Comparison of ENCODE assay signal across 11 cellular contexts in genomic region chr20:62374431-62375152, GRCh38. TPM values are rescaled to one million over a fixed set of nuclear protein-coding genes. Genes with fewer than 3 reads are reported as not detected.
DNase-seq lines count a peak whose midpoint lies in the region; ATAC-seq and TF ChIP-seq lines count a peak whose summit lies in the region.
"Had no signal": no experiment of that assay in that cellular context is flagged by ENCODE, and none has a peak within 500 bp of the region (broad histone marks: within the 10 kb centered on the region; RNA-seq: fewer than 3 reads in every experiment).

No MANE protein-coding gene starts in this region.

- no peak overlapping the region for H3K4me2 ChIP-seq in GM23338

- H3K4me1 ChIP-seq in GM23338 (ENCODE audit: insufficient read depth) (peaks cover 24% of the 10 kb centered on the region), RWPE2 (ENCODE audit: insufficient read depth, poor library complexity, severe bottlenecking) (peaks cover 51% of the 10 kb centered on the region)

- H3K79me2 ChIP-seq in GM23338 (replicated peaks; ENCODE audit: insufficient read depth) = no peaks in the 10 kb centered on the region

- H3K4me1 Mint-ChIP-seq in GM23338 = peaks cover 36% of the 10 kb centered on the region
- peaks cover 19% of the 10 kb centered on the region for H3K4me1 Mint-ChIP-seq in glutamatergic neuron (ENCODE audit: low read depth, unreplicated experiment)
- H3K4me1 Mint-ChIP-seq in stimulated activated memory B cell treated with anti-CD40 and anti-IgM and Interleukin-4, amounts not matched to agents 10 μg/mL and 1 μg/mL and 100 μg/mL, for 72 hours = peaks cover 13% of the 10 kb centered on the region
- H3K4me1 Mint-ChIP-seq: immature natural killer cell, natural killer cell had no signal

- H3K4me3 ChIP-seq in GM23338 (no peak overlapping the region), RWPE2 (ENCODE audit: severe bottlenecking) (no peak overlapping the region)

- H3K9me3 ChIP-seq in RWPE2 (ENCODE audit: severe bottlenecking) = no peaks in the 10 kb centered on the region

- H3K9me2 ChIP-seq in GM23338 (ENCODE audit: insufficient read depth) = no peaks in the 10 kb centered on the region

- DNase-seq in GM23338 (ENCODE audit: low spot score) (no peak), RWPE2 (ENCODE audit: low spot score) (peak; percentile 88), glutamatergic neuron (no peak), NCI-H1694 treated with DMSO at 0.1 percent for 48 hours (lab: John Stamatoyannopoulos, UW) (no peak)
- DNase-seq: activated naive CD4-positive, alpha-beta T cell; immature natural killer cell; natural killer cell; SW 1271 had no signal

- H3K36me3 ChIP-seq in GM23338 (ENCODE audit: insufficient read depth) (no peaks in the 10 kb centered on the region), RWPE2 (ENCODE audit: low read depth) (no peaks in the 10 kb centered on the region)

- ATAC-seq in GM23338 = no peak
- no peak for ATAC-seq in RWPE2 (ENCODE audit: low read depth)
- no peak for ATAC-seq in stimulated activated memory B cell treated with anti-CD40 and anti-IgM and Interleukin-4, amounts not matched to agents 10 μg/mL and 1 μg/mL and 100 μg/mL, for 72 hours
- no peak for ATAC-seq in GM19023 (IDR thresholded peaks at IDR 0.05; ENCODE audit: unreplicated experiment)
- ATAC-seq in HG02973 (IDR thresholded peaks at IDR 0.05; ENCODE audit: unreplicated experiment) = no peak
- ATAC-seq: natural killer cell had no signal

- H3K9me3 Mint-ChIP-seq in GM23338 (no peaks in the 10 kb centered on the region; the same call in 2 of the 3 replicates), glutamatergic neuron (ENCODE audit: unreplicated experiment) (peaks cover 7% of the 10 kb centered on the region)
- H3K9me3 Mint-ChIP-seq in stimulated activated memory B cell treated with anti-CD40 and anti-IgM and Interleukin-4, amounts not matched to agents 10 μg/mL and 1 μg/mL and 100 μg/mL, for 72 hours = no peaks in the 10 kb centered on the region
- H3K9me3 Mint-ChIP-seq: immature natural killer cell, natural killer cell had no signal

- no peak overlapping the region for H2AFZ ChIP-seq in GM23338

- H3K27me3 Mint-ChIP-seq in GM23338 (ENCODE audit: insufficient read depth, low read depth, poor library complexity) = peaks cover 18% of the 10 kb centered on the region
- H3K27me3 Mint-ChIP-seq in glutamatergic neuron (ENCODE audit: unreplicated experiment) = peaks cover 8% of the 10 kb centered on the region
- peaks cover 10% of the 10 kb centered on the region for H3K27me3 Mint-ChIP-seq in stimulated activated memory B cell treated with anti-CD40 and anti-IgM and Interleukin-4, amounts not matched to agents 10 μg/mL and 1 μg/mL and 100 μg/mL, for 72 hours

- peaks cover 13% of the 10 kb centered on the region; the same call in 1 of the 2 replicates for H3F3A ChIP-seq in GM23338 (replicated peaks; ENCODE audit: low read depth)

- H3K4me3 Mint-ChIP-seq in GM23338 (no peak overlapping the region; the same call in 2 of the 3 replicates), glutamatergic neuron (ENCODE audit: unreplicated experiment) (no peak overlapping the region)
- H3K4me3 Mint-ChIP-seq in stimulated activated memory B cell treated with anti-CD40 and anti-IgM and Interleukin-4, amounts not matched to agents 10 μg/mL and 1 μg/mL and 100 μg/mL, for 72 hours = no peak overlapping the region
- H3K4me3 Mint-ChIP-seq: immature natural killer cell, natural killer cell had no signal

- H3K27me3 ChIP-seq in GM23338 (ENCODE audit: insufficient read depth) (no peaks in the 10 kb centered on the region), RWPE2 (ENCODE audit: insufficient read depth, poor library complexity, severe bottlenecking) (no peaks in the 10 kb centered on the region)

- no peaks in the 10 kb centered on the region for H4K20me1 ChIP-seq in GM23338 (replicated peaks; ENCODE audit: insufficient read depth)

- H3K27ac ChIP-seq in GM23338 (ENCODE audit: low read depth) = 0 out of 2 replicates have a peak overlapping the region, but pooled peaks have one; percentile 90
- H3K27ac ChIP-seq in RWPE2 (ENCODE audit: poor library complexity, severe bottlenecking) = peak overlapping the region; percentile 95

- H3K27ac Mint-ChIP-seq in GM23338 (peak overlapping the region; percentile 87), glutamatergic neuron (ENCODE audit: unreplicated experiment) (peak overlapping the region; percentile 60)
- peak overlapping the region; percentile 22 for H3K27ac Mint-ChIP-seq in stimulated activated memory B cell treated with anti-CD40 and anti-IgM and Interleukin-4, amounts not matched to agents 10 μg/mL and 1 μg/mL and 100 μg/mL, for 72 hours
- H3K27ac Mint-ChIP-seq: natural killer cell had no signal

- TF ChIP-seq CTCF in GM23338 (conservative IDR thresholded peaks at IDR 0.05; ENCODE audit: low read depth in 2 of 2) (no peak), RWPE2 (IDR thresholded peaks at IDR 0.05; ENCODE audit: poor library complexity, severe bottlenecking) (no peak), glutamatergic neuron (IDR thresholded peaks at IDR 0.05; ENCODE audit: partially characterized antibody, unreplicated experiment) (no peak)

- peaks cover 2% of the 10 kb centered on the region; the same call in 2 of the 3 replicates for H3K36me3 Mint-ChIP-seq in GM23338 (ENCODE audit: low read depth)
- H3K36me3 Mint-ChIP-seq in glutamatergic neuron (ENCODE audit: unreplicated experiment) = peaks cover 4% of the 10 kb centered on the region
- H3K36me3 Mint-ChIP-seq in stimulated activated memory B cell treated with anti-CD40 and anti-IgM and Interleukin-4, amounts not matched to agents 10 μg/mL and 1 μg/mL and 100 μg/mL, for 72 hours = no peaks in the 10 kb centered on the region
- H3K36me3 Mint-ChIP-seq: natural killer cell had no signal

TF ChIP-seq in GM23338, 12 proteins besides CTCF, POLR2A, EP300 and RAD21 (continues in another document):
- TF ChIP-seq CREB1 (CRISPR knock-in tag; IDR thresholded peaks at IDR 0.05; ENCODE audit: low read depth) (no peak), NANOG (IDR thresholded peaks at IDR 0.05; ENCODE audit: borderline replicate concordance) (no peak), ZNF331 (CRISPR knock-in tag; IDR thresholded peaks at IDR 0.05; ENCODE audit: low read depth) (no peak)

RNA-seq across cellular contexts. Expression of gene LAMA5, which starts 7.5 kb away (rescaled TPM):
- total RNA-seq in GM23338 (2014; rRNA removed; shearing (Covaris generic)) = 215 and 298 TPM in 2 replicates
- polyA plus RNA-seq in GM23338 (2016; fragmentation: Nextera tagmentation; extraction: Ambion mirVana) = 192 and 201 TPM in 2 replicates
- 724 TPM for total RNA-seq in glutamatergic neuron (ENCODE audit: unreplicated experiment)

RNA-seq across cellular contexts. Expression of gene RPS21, which starts 12.3 kb away (rescaled TPM):
- 759 and 964 TPM in 2 replicates for total RNA-seq in GM23338 (2014; rRNA removed; shearing (Covaris generic))
- polyA plus RNA-seq in GM23338 (2016; fragmentation: Nextera tagmentation; extraction: Ambion mirVana) = 2,298 and 2,471 TPM in 2 replicates
- total RNA-seq in glutamatergic neuron (ENCODE audit: unreplicated experiment) = 829 TPM

RNA-seq across cellular contexts. Expression of gene CABLES2, which starts 32.5 kb away (rescaled TPM):
- total RNA-seq in GM23338 (2014; rRNA removed; shearing (Covaris generic)) = 12.6 and 12.7 TPM in 2 replicates
- 4.3 and 5.1 TPM in 2 replicates for polyA plus RNA-seq in GM23338 (2016; fragmentation: Nextera tagmentation; extraction: Ambion mirVana)
- total RNA-seq in glutamatergic neuron (ENCODE audit: unreplicated experiment) = 25.3 TPM

RNA-seq across cellular contexts. Expression of gene RBBP8NL, which starts 52.7 kb away (rescaled TPM):
- 0.66 and 1.1 TPM in 2 replicates for total RNA-seq in GM23338 (2014; rRNA removed; shearing (Covaris generic))
- polyA plus RNA-seq in GM23338 (2016; fragmentation: Nextera tagmentation; extraction: Ambion mirVana) = 0.10 and 0.64 TPM in 2 replicates
- total RNA-seq in glutamatergic neuron (ENCODE audit: unreplicated experiment) = not detected
- total RNA-seq: natural killer cell had no signal
- polyA plus RNA-seq: immature natural killer cell had no signal

Comparison
In these comparisons a context has a peak if more than half of its experiments do, and no peak if none do; other contexts are left out.
1. H3K27ac Mint-ChIP-seq: peak in every context shown above with its lines; median percentile 87 in GM23338; 60 in glutamatergic neuron; 22 in stimulated activated memory B cell treated with anti-CD40 and anti-IgM and Interleukin-4, amounts not matched to agents 10 μg/mL and 1 μg/mL and 100 μg/mL, for 72 hours.